Comparison of ENCODE assay signal across 19 cellular contexts in the genomic region with DNA sequence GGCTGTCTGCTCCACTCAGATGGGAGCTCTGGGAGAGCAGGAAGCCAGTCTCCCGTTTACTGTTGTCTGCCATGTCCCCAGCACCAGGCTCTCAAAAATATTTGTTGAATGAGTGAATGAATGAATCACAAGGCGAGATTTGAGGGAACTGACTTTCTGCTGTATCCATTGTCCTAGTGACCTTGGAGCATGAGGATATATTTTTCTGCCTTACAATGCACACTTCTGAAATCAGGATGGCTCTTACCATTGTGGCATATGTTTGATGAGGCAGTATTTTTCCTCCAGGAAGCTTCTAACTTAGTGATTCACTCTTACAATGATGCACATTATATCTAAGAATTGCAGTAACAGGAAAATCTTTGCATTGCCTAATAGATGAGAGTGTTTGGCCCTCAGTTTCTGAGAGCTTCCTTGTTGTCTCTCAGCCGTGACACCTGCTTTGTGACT.
DNase-seq lines count a peak whose midpoint lies in the region; ATAC-seq and TF ChIP-seq lines count a peak whose summit lies in the region.
"Had no signal": no experiment of that assay in that cellular context is flagged by ENCODE, and none has a peak within 500 bp of the region (broad histone marks: within the 10 kb centered on the region; RNA-seq: fewer than 3 reads in every experiment).

No MANE protein-coding gene starts in this region.

- H3K36me3 ChIP-seq in mesenchymal stem cell (ENCODE audit: control insufficient read depth in 1 of 2, insufficient read depth in 2 of 2, low read depth in 1 of 2, low read length in 2 of 2) = no peaks in the 10 kb centered on the region

- no peak overlapping the region for H3K27ac ChIP-seq in mesenchymal stem cell (ENCODE audit: low read length, poor library complexity, severe bottlenecking)
- H3K27ac ChIP-seq: testis had no signal

- no peak overlapping the region for H3K9ac ChIP-seq in mesenchymal stem cell (ENCODE audit: low read length)

- TF ChIP-seq CTCF in epithelial cell of esophagus (IDR thresholded peaks at IDR 0.05; ENCODE audit: insufficient read depth, low read depth, low read length, missing control alignments) = no peak

- intact Hi-C loops in left ventricle myocardium superior (cut with micrococcal nuclease) = no loop called here

- WGBS in mesenchymal stem cell = 60% methylated on average over 3 of the region's 3 CpGs

- H3K4ac ChIP-seq in mesenchymal stem cell (ENCODE audit: low read depth in 1 of 2, low read length in 2 of 2) = no peak overlapping the region

- H2AFZ ChIP-seq in mesenchymal stem cell (ENCODE audit: low read depth, low read length) = no peak overlapping the region

- no peak overlapping the region for H3K14ac ChIP-seq in mesenchymal stem cell (ENCODE audit: low read length in 2 of 2)

- H3K18ac ChIP-seq in mesenchymal stem cell (ENCODE audit: low read depth in 1 of 2, low read length in 2 of 2) = no peak overlapping the region

- no peak overlapping the region for H4K91ac ChIP-seq in mesenchymal stem cell (ENCODE audit: low read length)

- H3K9me3 ChIP-seq in mesenchymal stem cell (ENCODE audit: control insufficient read depth, low read length) = no peaks in the 10 kb centered on the region
- H3K9me3 ChIP-seq: testis had no signal

- no peak overlapping the region for H3K4me2 ChIP-seq in mesenchymal stem cell (ENCODE audit: low read length, poor library complexity, severe bottlenecking)

- H3K27me3 ChIP-seq in mesenchymal stem cell (ENCODE audit: control insufficient read depth in 1 of 2, insufficient read depth in 1 of 2, low read length in 2 of 2) = peaks cover 5 to 77% of the 10 kb centered on the region in 2 experiments
- H3K27me3 ChIP-seq: testis had no signal

- H4K8ac ChIP-seq in mesenchymal stem cell (ENCODE audit: low read length) = no peak overlapping the region

- H3K79me1 ChIP-seq in mesenchymal stem cell (replicated peaks; ENCODE audit: low read length, poor library complexity, severe bottlenecking) = no peaks in the 10 kb centered on the region

- H2BK12ac ChIP-seq in mesenchymal stem cell (ENCODE audit: low read length in 2 of 2) = no peak overlapping the region

- no peak overlapping the region for H2BK120ac ChIP-seq in mesenchymal stem cell (ENCODE audit: low read depth, low read length)

- no peak for ATAC-seq in GM19035 (IDR thresholded peaks at IDR 0.05; ENCODE audit: unreplicated experiment)
- no peak for ATAC-seq in left ventricle myocardium superior
- ATAC-seq: left lobe of liver, Right ventricle myocardium inferior, T-cell had no signal

- H3K4me3 ChIP-seq in epithelial cell of esophagus (ENCODE audit: low read length) (no peak overlapping the region), mesenchymal stem cell (ENCODE audit: insufficient read depth in 1 of 2, low read depth in 1 of 2, low read length in 2 of 2) (no peak overlapping the region)
- H3K4me3 ChIP-seq: testis had no signal

- H2BK5ac ChIP-seq in mesenchymal stem cell (ENCODE audit: low read depth, low read length, poor library complexity, severe bottlenecking) = no peak overlapping the region

- no peak overlapping the region for H2BK15ac ChIP-seq in mesenchymal stem cell (ENCODE audit: low read depth, poor library complexity, severe bottlenecking)

- peak; percentile 63 for DNase-seq in DMS53 (lab: John Stamatoyannopoulos, UW)
- DNase-seq in LHCN-M2 (ENCODE audit: low read depth) = peak; percentile 6
- DNase-seq in epithelial cell of esophagus (ENCODE audit: low read depth) = peak; percentile 91
- DNase-seq in mesenchymal stem cell = peak; percentile 19
- no peak for DNase-seq in ureter (ENCODE audit: low spot score)
- no peak for DNase-seq in NCI-H2029 treated with DMSO at 0.1 percent for 48 hours (lab: John Stamatoyannopoulos, UW)
- no peak for DNase-seq in left ventricle myocardium superior
- DNase-seq: activated effector memory CD4-positive, alpha-beta T cell treated with anti-CD3 and anti-CD28 coated beads, Interleukin-2, amount 50 U/mL, for 16 hours; amniotic stem cell; COR-L47; endodermal cell; NCI-H1417 treated with DMSO at 0.1 percent for 48 hours; NCI-H526 treated with DMSO at 0.1 percent for 48 hours; stimulated activated CD4-positive, alpha-beta T cell treated with anti-CD3 and anti-CD28 coated beads, Interleukin-12 subunit alpha, Interleukin-12 subunit beta, amount 100 ng/mL, for 4 hours; T-cell; testis had no signal

- H3K23ac ChIP-seq in mesenchymal stem cell (ENCODE audit: low read length in 2 of 2) = no peak overlapping the region

- no peaks in the 10 kb centered on the region for H3K4me1 ChIP-seq in mesenchymal stem cell (ENCODE audit: control insufficient read depth, insufficient read depth, low read depth, low read length)
- H3K4me1 ChIP-seq: testis had no signal

- H2AK5ac ChIP-seq in mesenchymal stem cell (ENCODE audit: low read length, severe bottlenecking) = no peak overlapping the region

Comparison
In these comparisons a context has a peak if more than half of its experiments do, and no peak if none do; other contexts are left out.
1. DNase-seq: peak in DMS53 (single experiment), LHCN-M2 (single experiment), epithelial cell of esophagus (single experiment) and mesenchymal stem cell (single experiment); none in ureter (single experiment), NCI-H2029 treated with DMSO at 0.1 percent for 48 hours (single experiment) and left ventricle myocardium superior (single experiment).